In the genomic region with DNA sequence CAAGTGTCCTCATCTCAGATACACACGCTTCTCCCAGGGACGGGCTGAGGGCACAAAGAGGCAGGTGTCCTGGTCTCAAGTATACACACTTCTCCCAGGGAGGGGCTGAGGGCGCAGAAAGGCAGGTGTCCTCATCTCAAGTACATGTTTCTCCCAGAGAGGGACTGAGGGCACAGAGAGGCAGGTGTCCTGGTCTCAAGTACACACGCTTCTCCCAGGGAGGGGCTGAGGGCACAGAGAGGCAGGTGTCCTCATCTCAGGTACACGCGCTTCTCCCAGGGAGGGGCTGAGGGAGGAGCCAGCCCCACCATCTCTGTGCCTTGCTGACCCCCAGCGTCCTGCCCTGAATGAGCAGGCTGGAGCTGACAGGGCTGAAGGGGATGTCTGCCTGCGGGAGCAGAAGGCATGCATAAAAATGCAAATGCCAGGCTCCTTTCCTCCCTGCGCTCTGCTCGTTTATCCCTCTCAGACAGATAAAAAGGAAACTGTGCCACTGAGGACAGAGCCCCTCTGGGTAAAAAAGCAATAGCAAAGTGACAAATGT, we compare ENCODE assay signal across 19 cellular contexts.
A peak's percentile ranks its signal among the peaks of the same experiment; 100 is the strongest.
DNase-seq lines count a peak whose midpoint lies in the region; ATAC-seq, FAIRE-seq and TF ChIP-seq lines count a peak whose summit lies in the region.
"Had no signal": no experiment of that assay in that cellular context is flagged by ENCODE, and none has a peak within 500 bp of the region (broad histone marks: within the 10 kb centered on the region; RNA-seq: fewer than 3 reads in every experiment).

No MANE protein-coding gene starts in this region.

- no peaks in the 10 kb centered on the region for H3K9me3 ChIP-seq in ES-I3 (ENCODE audit: control insufficient read depth, insufficient read depth, low read length)
- H3K9me3 ChIP-seq: transverse colon had no signal

- H3K4me1 ChIP-seq in ES-I3 (ENCODE audit: insufficient read depth, low read length): peaks cover 17% of the 10 kb centered on the region; the same call in 1 of the 2 replicates
- H3K4me1 ChIP-seq: transverse colon had no signal

- H3K9ac ChIP-seq in ES-I3 (ENCODE audit: low read depth, low read length): peak overlapping the region; percentile 1; the same call in 1 of the 2 replicates

- peak; percentile 97 for DNase-seq in NCI-H1105 treated with DMSO at 0.1 percent for 48 hours (lab: John Stamatoyannopoulos, UW)
- peak; percentile 84 for DNase-seq in NCI-H526 treated with DMSO at 0.1 percent for 48 hours (lab: John Stamatoyannopoulos, UW)
- DNase-seq in left kidney (ENCODE audit: low read depth, low spot score): peak; percentile 45
- DNase-seq in H54 (ENCODE audit: insufficient read length, low spot score): no peak
- DNase-seq: amniotic stem cell; CD8-positive, alpha-beta memory T cell; dermis blood vessel endothelial cell; EL; KBM-7; naive B cell; NCI-H510A treated with DMSO at 0.1 percent for 48 hours; OCI-M1; SIG-M5; T-helper 1 cell; transverse colon had no signal

- no peak for FAIRE-seq in H54 (lab: Jason Lieb, UNC)

- TF ChIP-seq POLR2A in H54 (IDR thresholded peaks at IDR 0.05; ENCODE audit: low read depth, low read length): no peak

- ATAC-seq in GM18517 (IDR thresholded peaks at IDR 0.05; ENCODE audit: unreplicated experiment) (no peak), GM19455 (IDR thresholded peaks at IDR 0.05; ENCODE audit: unreplicated experiment) (no peak), GM18868 (IDR thresholded peaks at IDR 0.05; ENCODE audit: unreplicated experiment) (no peak)

- no peaks in the 10 kb centered on the region for H3K36me3 ChIP-seq in ES-I3 (ENCODE audit: insufficient read depth, low read length)
- H3K36me3 ChIP-seq: transverse colon had no signal
